Comparison of ENCODE assay signal across 22 cellular contexts in genomic region chr17:45376171-45376564, GRCh38. TPM values are rescaled to one million over a fixed set of nuclear protein-coding genes. Genes with fewer than 3 reads are reported as not detected.
DNase-seq lines count a peak whose midpoint lies in the region; ATAC-seq, FAIRE-seq and TF ChIP-seq lines count a peak whose summit lies in the region.
"Had no signal": no experiment of that assay in that cellular context is flagged by ENCODE, and none has a peak within 500 bp of the region (broad histone marks: within the 10 kb centered on the region; RNA-seq: fewer than 3 reads in every experiment).

No MANE protein-coding gene starts in this region.

- H3K27me3 Mint-ChIP-seq in GM23338 (ENCODE audit: insufficient read depth, low read depth, poor library complexity), result peaks cover 15% of the 10 kb centered on the region

- FAIRE-seq in K562 (lab: Jason Lieb, UNC) (no peak), small intestine (lab: Jason Lieb, UNC) (no peak)

- H3K18ac ChIP-seq in neuronal stem cell (ENCODE audit: low read length), result peak overlapping the region; percentile 36

- peaks cover 40% of the 10 kb centered on the region for H3K4me1 Mint-ChIP-seq in GM23338

- H3K4me1 ChIP-seq in GM23338 (ENCODE audit: insufficient read depth) (peaks cover 29% of the 10 kb centered on the region), K562 (replicated peaks in 1 of 2; ENCODE audit: control insufficient read depth in 2 of 2, insufficient read depth in 2 of 2, low read length in 2 of 2) (peaks cover 4 to 19% of the 10 kb centered on the region in 2 experiments; a peak in 3 of 5 replicates), neuronal stem cell (ENCODE audit: control insufficient read depth in 2 of 2, insufficient read depth in 1 of 2, low read depth in 1 of 2, low read length in 2 of 2) (peaks cover 9 to 16% of the 10 kb centered on the region in 2 donors), small intestine (ENCODE audit: control insufficient read depth in 2 of 2, insufficient read depth in 1 of 2, low read depth in 1 of 2, low read length in 1 of 2) (no peaks in the 10 kb centered on the region)

- ATAC-seq in GM23338 (peak; percentile 10), K562 (no peak)
- ATAC-seq: Right ventricle myocardium inferior had no signal

- H2BK120ac ChIP-seq in neuronal stem cell (ENCODE audit: low read depth, low read length), result no peak overlapping the region

- H2BK15ac ChIP-seq in neuronal stem cell (ENCODE audit: low read length), result no peak overlapping the region

- WGBS in K562 (ENCODE audit: insufficient coverage, low coverage, missing lambda C conversion rate), result 33% methylated on average over 5 of the region's 5 CpGs
- WGBS in neuronal stem cell (ENCODE audit: extremely low coverage in 2 of 2, insufficient read length in 2 of 2, insufficient replicate concordance in 1 of 2), 2 donors, result no CpG with 5 or more reads among the region's 5 CpGs
- WGBS in small intestine, 3 donors, result 20 to 57% (median 39%) methylated on average over 5 of the region's 5 CpGs

- H3K4me2 ChIP-seq in GM23338 (peak overlapping the region; percentile 40; the same call in 1 of the 2 replicates), K562 (ENCODE audit: insufficient read depth, low read length) (no peak overlapping the region), neuronal stem cell (ENCODE audit: insufficient read depth, low read length, poor library complexity, severe bottlenecking) (no peak overlapping the region)

- H3K27me3 ChIP-seq in GM23338 (ENCODE audit: insufficient read depth) (no peaks in the 10 kb centered on the region), K562 (ENCODE audit: control insufficient read depth in 2 of 2, insufficient read depth in 2 of 2, low read length in 2 of 2) (peaks cover 6 to 17% of the 10 kb centered on the region in 2 experiments; a peak in 3 of 5 replicates), neuronal stem cell (ENCODE audit: control insufficient read depth in 3 of 3, insufficient read depth in 3 of 3, low read depth in 1 of 3, low read length in 3 of 3) (peaks cover 0 to 17% (median 1%) of the 10 kb centered on the region in 3 experiments), small intestine (ENCODE audit: control insufficient read depth in 2 of 2, insufficient read depth in 2 of 2, low read length in 2 of 2) (no peaks in the 10 kb centered on the region)
- H3K27me3 ChIP-seq: esophagus squamous epithelium, tibial nerve had no signal

- no peak overlapping the region for H3K4ac ChIP-seq in neuronal stem cell (ENCODE audit: low read length)

- H3K4me3 ChIP-seq in GM23338 (no peak overlapping the region), K562 (no peak overlapping the region), neuronal stem cell (ENCODE audit: low read length in 2 of 2) (no peak overlapping the region), small intestine (ENCODE audit: low read depth in 1 of 2, low read length in 2 of 2) (no peak overlapping the region)
- H3K4me3 ChIP-seq: esophagus squamous epithelium, tibial nerve had no signal

- H4K20me1 ChIP-seq in GM23338 (replicated peaks; ENCODE audit: insufficient read depth) (no peaks in the 10 kb centered on the region), K562 (replicated peaks; ENCODE audit: control insufficient read depth, insufficient read depth, low read length) (no peaks in the 10 kb centered on the region)

- peaks cover 11% of the 10 kb centered on the region for H3F3A ChIP-seq in GM23338 (replicated peaks; ENCODE audit: low read depth)

- peak overlapping the region in 1 of 2 experiments; percentile 31; a peak in 1 of 4 replicates for H3K9ac ChIP-seq in K562 (ENCODE audit: insufficient read depth in 1 of 2, low read depth in 2 of 2, low read length in 2 of 2)
- H3K9ac ChIP-seq in neuronal stem cell (ENCODE audit: low read depth, low read length, poor library complexity), result no peak overlapping the region

- intact Hi-C loops in K562 (cut with micrococcal nuclease), result no loop called here

- TF ChIP-seq POLR2A in K562 (conservative IDR thresholded peaks at IDR 0.05), result no peak

- H2AFZ ChIP-seq in GM23338, result peak overlapping the region; percentile 81
- H2AFZ ChIP-seq in K562 (ENCODE audit: low read depth, low read length), result peak overlapping the region; percentile 4; the same call in 1 of the 2 replicates
- peak overlapping the region; percentile 28 for H2AFZ ChIP-seq in neuronal stem cell (ENCODE audit: low read length)

- no peaks in the 10 kb centered on the region for H3K9me1 ChIP-seq in K562 (ENCODE audit: control insufficient read depth, insufficient read depth, low read length)

- CTCF ChIA-PET in K562 (lab: Yijun Ruan, JAX; ENCODE audit: low intra/inter-chr PET ratio), result no interaction called here

- H2BK5ac ChIP-seq in neuronal stem cell (ENCODE audit: low read length), result no peak overlapping the region

- H3K9me3 Mint-ChIP-seq in GM23338, result no peaks in the 10 kb centered on the region
- H3K9me3 Mint-ChIP-seq: HFFc6, memory B cell, nephron had no signal

- no TSS peak for BruUV-seq in K562 (replicated peaks; lab: Mats Ljungman, UMichigan)

- H3K4me3 Mint-ChIP-seq in GM23338, result no peak overlapping the region
- H3K4me3 Mint-ChIP-seq: activated naive CD8-positive, alpha-beta T cell; HFFc6; memory B cell; nephron had no signal

- H2AK5ac ChIP-seq in neuronal stem cell (ENCODE audit: low read depth, low read length), result no peak overlapping the region

- in situ Hi-C loops in K562 (cut with MboI), result no loop called here

- H3K36me3 Mint-ChIP-seq in GM23338 (ENCODE audit: low read depth), result no peaks in the 10 kb centered on the region
- H3K36me3 Mint-ChIP-seq: activated naive CD8-positive, alpha-beta T cell; memory B cell had no signal

- no peak overlapping the region for H3K23ac ChIP-seq in neuronal stem cell (ENCODE audit: low read depth, low read length, poor library complexity)

- no peaks in the 10 kb centered on the region for H3K36me3 ChIP-seq in GM23338 (ENCODE audit: insufficient read depth)
- H3K36me3 ChIP-seq in KOPT-K1 (ENCODE audit: insufficient read depth, low read length), result no peaks in the 10 kb centered on the region
- H3K36me3 ChIP-seq in K562 (ENCODE audit: control insufficient read depth, insufficient read depth, low read length), result no peaks in the 10 kb centered on the region
- no peaks in the 10 kb centered on the region for H3K36me3 ChIP-seq in neuronal stem cell (replicated peaks in 1 of 2; ENCODE audit: control insufficient read depth in 2 of 2, insufficient read depth in 2 of 2, low read length in 2 of 2)
- H3K36me3 ChIP-seq in small intestine (ENCODE audit: control insufficient read depth in 2 of 2, insufficient read depth in 2 of 2, low read length in 2 of 2), result no peaks in the 10 kb centered on the region
- H3K36me3 ChIP-seq: esophagus squamous epithelium, tibial nerve had no signal

- H3K79me2 ChIP-seq in GM23338 (replicated peaks; ENCODE audit: insufficient read depth) (no peaks in the 10 kb centered on the region), K562 (ENCODE audit: control insufficient read depth, insufficient read depth, low read length) (no peaks in the 10 kb centered on the region)

- POLR2A ChIA-PET in K562 (lab: Yijun Ruan, JAX), result interaction anchor here (0.6 to 1.6 kb wide), 2 partner anchors 76 to 227 kb away, joined by 3 to 7 read pairs; no protein-coding TSS in a partner anchor

- H4K8ac ChIP-seq in neuronal stem cell (ENCODE audit: low read depth, low read length), result no peak overlapping the region

- H3K79me1 ChIP-seq in neuronal stem cell (ENCODE audit: low read depth, low read length), result no peaks in the 10 kb centered on the region

- DNase-seq in GM23338 (ENCODE audit: low spot score) (peak; percentile 62), K562 (ENCODE audit: extremely low read depth in 1 of 4, low spot score in 3 of 4) (no peak), neuronal stem cell (ENCODE audit: low spot score) (no peak), EL (no peak), small intestine (no peak)
- DNase-seq in effector CD4-positive, alpha-beta T cell, result no peak
- DNase-seq: activated CD4-positive, alpha-beta T cell treated with anti-CD3 and anti-CD28 coated beads for 1 hour; activated CD8-positive, alpha-beta memory T cell treated with anti-CD3 and anti-CD28 coated beads for 24 hours; AML-193; effector CD8-positive, alpha-beta T cell; esophagus squamous epithelium; HFFc6; NCI-H226; stimulated activated CD4-positive, alpha-beta T cell treated with anti-CD3 and anti-CD28 coated beads, Interleukin-1b, Interleukin-23, amount 100 ng/mL, for 48 hours; stimulated activated naive CD4-positive, alpha-beta T cell treated with Interleukin-2 at 50 U/mL for 16 hours; SW 1271 had no signal

- peak overlapping the region; percentile 78; the same call in 1 of the 2 replicates for H3K27ac ChIP-seq in GM23338 (ENCODE audit: low read depth)
- peak overlapping the region; percentile 76 for H3K27ac ChIP-seq in KOPT-K1 (ENCODE audit: low read depth, low read length, poor library complexity, severe bottlenecking)
- no peak overlapping the region for H3K27ac ChIP-seq in K562 (ENCODE audit: extremely low read depth, low read depth, low read length)
- H3K27ac ChIP-seq in neuronal stem cell (replicated peaks; ENCODE audit: low read length), result no peak overlapping the region
- H3K27ac ChIP-seq in small intestine (ENCODE audit: low read depth in 1 of 2, low read length in 1 of 2), result no peak overlapping the region
- H3K27ac ChIP-seq: esophagus squamous epithelium, tibial nerve had no signal

- no peak overlapping the region for H4K91ac ChIP-seq in neuronal stem cell (ENCODE audit: low read depth, low read length, poor library complexity)

- no peak for TF ChIP-seq EP300 in K562 (IDR thresholded peaks at IDR 0.05; ENCODE audit: low read length)

- no peak overlapping the region for H3K14ac ChIP-seq in neuronal stem cell (ENCODE audit: low read length)

- no peaks in the 10 kb centered on the region for H3K9me2 ChIP-seq in GM23338 (ENCODE audit: insufficient read depth)

- no peak overlapping the region; the same call in 1 of the 2 replicates for H3K27ac Mint-ChIP-seq in GM23338
- H3K27ac Mint-ChIP-seq: activated naive CD8-positive, alpha-beta T cell; HFFc6; memory B cell; nephron had no signal

- no peak overlapping the region for H2BK12ac ChIP-seq in neuronal stem cell (ENCODE audit: low read length)

- no peak for TF ChIP-seq CTCF in GM23338 (conservative IDR thresholded peaks at IDR 0.05; ENCODE audit: low read depth in 2 of 2)
- no peak for TF ChIP-seq CTCF in K562 (IDR thresholded peaks at IDR 0.05 in 2 of 3, conservative IDR thresholded peaks at IDR 0.05 in 1 of 3; ENCODE audit: insufficient read depth in 2 of 3, low read depth in 1 of 3, low read length in 3 of 3)

- no peak for TF ChIP-seq RAD21 in K562 (CRISPR knock-in tag; conservative IDR thresholded peaks at IDR 0.05 in 1 of 2, IDR thresholded peaks at IDR 0.05 in 1 of 2)

- no peaks in the 10 kb centered on the region for H3K9me3 ChIP-seq in KOPT-K1 (ENCODE audit: insufficient read depth, low read length, poor library complexity, severe bottlenecking)
- no peaks in the 10 kb centered on the region; the same call in 1 of the 2 replicates for H3K9me3 ChIP-seq in K562 (replicated peaks; ENCODE audit: control insufficient read depth, insufficient read depth, low read depth, low read length)
- peaks cover 0 to 2% of the 10 kb centered on the region in 2 donors for H3K9me3 ChIP-seq in neuronal stem cell (replicated peaks in 1 of 2; ENCODE audit: control insufficient read depth in 2 of 2, insufficient read depth in 1 of 2, low read depth in 1 of 2, low read length in 2 of 2)
- no peaks in the 10 kb centered on the region for H3K9me3 ChIP-seq in small intestine (ENCODE audit: control insufficient read depth, low read depth)
- H3K9me3 ChIP-seq: esophagus squamous epithelium, tibial nerve had no signal

RNA-seq across cellular contexts. Expression of gene ARHGAP27, which starts 56.5 kb away (rescaled TPM):
- 14.3 and 17.7 TPM in 2 replicates for total RNA-seq in GM23338 (2014; rRNA removed; shearing (Covaris generic))
- polyA plus RNA-seq in GM23338 (2016; fragmentation: Nextera tagmentation; extraction: Ambion mirVana) (5.3 and 5.9 TPM in 2 replicates), K562 (2011; rRNA removed) (4.6 and 6.0 TPM in 2 replicates), K562 (2014; fragmentation: Illumina TruSeq; extraction: Trizol) (1.8 and 1.9 TPM in 2 replicates), K562 (2014; fragmentation: Nextera tagmentation; extraction: Ambion mirVana) (under 1 TPM; 0.04 to 0.06 TPM), K562 (2014; rRNA removed) (2.9 and 3.8 TPM in 2 replicates), small intestine (100 to 1,000 TPM in 2 of 3 donors, 10 to 100 TPM in 1; 65.2 to 132 (median 106) TPM)
- 9.9 and 43.4 TPM in 2 replicates for total RNA-seq in K562 (2011; cell fraction: chromatin; rRNA removed; ENCODE audit: low replicate concordance)
- 15.5 and 24.8 TPM in 2 replicates for total RNA-seq in K562 (2011; cell fraction: nucleolus; rRNA removed)
- 11.3 and 12.3 TPM in 2 replicates for total RNA-seq in K562 (2011; cell fraction: nucleoplasm; rRNA removed)
- total RNA-seq in K562 (2014; rRNA removed) (2.7 and 3.4 TPM in 2 replicates), K562 (2014; rRNA removed; fragmentation: Illumina TruSeq; extraction: Trizol) (0.64 and 1.1 TPM in 2 replicates), K562 (2015; rRNA removed; fragmentation: Illumina TruSeq; extraction: Trizol) (1.2 and 2.1 TPM in 2 replicates), K562 (2021) (3.0 and 3.7 TPM in 2 replicates)
- polyA plus RNA-seq in K562 (2011; cell fraction: cytosol; rRNA removed), result 3.5 and 9.2 TPM in 2 replicates
- 43.0 and 76.4 TPM in 2 replicates for polyA plus RNA-seq in K562 (2011; cell fraction: nucleus; rRNA removed)
- polyA plus RNA-seq in K562 (2012), result 1.8 and 4.2 TPM in 2 replicates
- 2.3 and 2.8 TPM in 2 replicates for polyA minus RNA-seq in K562 (2011; rRNA and poly(A)+ RNA removed)
- 3.5 and 3.8 TPM in 2 replicates for polyA minus RNA-seq in K562 (2011; cell fraction: cytosol; rRNA and poly(A)+ RNA removed)
- polyA minus RNA-seq in K562 (2011; cell fraction: nucleus; rRNA and poly(A)+ RNA removed), result 10.3 and 16.0 TPM in 2 replicates
- polyA plus RNA-seq in neuronal stem cell (2013, experiment 1 of 2), result 1.5 TPM
- 1.4 TPM for polyA plus RNA-seq in neuronal stem cell (2013, experiment 2 of 2)

RNA-seq across cellular contexts. Expression of gene MAP3K14, which starts 59.3 kb away (rescaled TPM):
- total RNA-seq in GM23338 (2014; rRNA removed; shearing (Covaris generic)), result 3.9 and 4.9 TPM in 2 replicates
- polyA plus RNA-seq in GM23338 (2016; fragmentation: Nextera tagmentation; extraction: Ambion mirVana) (1.3 and 1.4 TPM in 2 replicates), K562 (2011; rRNA removed) (5.3 and 7.5 TPM in 2 replicates), K562 (2014; fragmentation: Illumina TruSeq; extraction: Trizol) (3.7 and 3.9 TPM in 2 replicates), K562 (2014; fragmentation: Nextera tagmentation; extraction: Ambion mirVana) (under 1 TPM; 0.45 to 0.56 TPM), K562 (2014; rRNA removed) (4.9 TPM in 2 replicates), small intestine (10 to 100 TPM; 10.8 to 19.2 (median 11.3) TPM)
- total RNA-seq in K562 (2011; cell fraction: chromatin; rRNA removed; ENCODE audit: low replicate concordance), result 11.9 and 31.3 TPM in 2 replicates
- 14.3 and 19.3 TPM in 2 replicates for total RNA-seq in K562 (2011; cell fraction: nucleolus; rRNA removed)
- total RNA-seq in K562 (2011; cell fraction: nucleoplasm; rRNA removed), result 11.7 and 12.4 TPM in 2 replicates
- total RNA-seq in K562 (2014; rRNA removed) (2.9 and 4.8 TPM in 2 replicates), K562 (2014; rRNA removed; fragmentation: Illumina TruSeq; extraction: Trizol) (0.99 and 1.8 TPM in 2 replicates), K562 (2015; rRNA removed; fragmentation: Illumina TruSeq; extraction: Trizol) (3.2 and 3.5 TPM in 2 replicates), K562 (2021) (7.9 and 8.7 TPM in 2 replicates)
- 6.5 and 9.0 TPM in 2 replicates for polyA plus RNA-seq in K562 (2011; cell fraction: cytosol; rRNA removed)
- polyA plus RNA-seq in K562 (2011; cell fraction: nucleus; rRNA removed), result 16.1 and 28.3 TPM in 2 replicates
- polyA plus RNA-seq in K562 (2012), result 3.6 and 5.4 TPM in 2 replicates
- 3.2 and 6.0 TPM in 2 replicates for polyA minus RNA-seq in K562 (2011; rRNA and poly(A)+ RNA removed)
- 4.9 and 5.2 TPM in 2 replicates for polyA minus RNA-seq in K562 (2011; cell fraction: cytosol; rRNA and poly(A)+ RNA removed)
- polyA minus RNA-seq in K562 (2011; cell fraction: nucleus; rRNA and poly(A)+ RNA removed), result 7.8 and 8.2 TPM in 2 replicates
- 3.2 TPM for polyA plus RNA-seq in neuronal stem cell (2013, experiment 1 of 2)
- polyA plus RNA-seq in neuronal stem cell (2013, experiment 2 of 2), result 3.2 TPM

Comparison
In these comparisons a context has a peak if more than half of its experiments do, and no peak if none do; other contexts are left out.
1. H2AFZ ChIP-seq: peak in every context shown above with its lines; median percentile 81 in GM23338; 28 in neuronal stem cell; 4 in K562.
2. H3K27ac ChIP-seq: peak in GM23338 (single experiment) and KOPT-K1 (single experiment); none in K562 (single experiment), neuronal stem cell (single experiment) and small intestine (0 of 2).